In the genomic region with DNA sequence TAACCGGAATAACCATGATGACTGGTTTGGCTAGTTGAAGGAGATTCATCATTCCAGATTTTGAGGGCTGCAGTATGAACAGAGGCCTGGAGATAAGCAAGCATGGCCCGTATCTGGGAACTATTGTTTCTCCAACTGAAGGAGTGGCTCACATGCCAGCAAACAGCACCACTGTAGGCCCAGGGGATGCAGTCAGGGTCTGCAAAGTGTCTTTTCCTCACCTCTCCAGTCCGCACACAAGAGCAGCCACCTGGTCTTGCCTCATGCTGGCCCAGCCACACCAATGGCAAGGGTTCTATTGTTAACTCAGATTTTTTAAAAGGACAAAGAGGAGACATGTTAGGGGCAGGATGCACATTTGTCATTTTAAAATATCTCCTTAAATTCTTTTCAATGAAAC, we compare ENCODE assay signal across 18 cellular contexts.
"Had no signal": no experiment of that assay in that cellular context is flagged by ENCODE, and none has a peak within 500 bp of the region (broad histone marks: within the 10 kb centered on the region; RNA-seq: fewer than 3 reads in every experiment).

No MANE protein-coding gene starts in this region.

- H3K4me3 ChIP-seq: coronary artery, esophagus muscularis mucosa, gastrocnemius medialis, heart right ventricle, mucosa of descending colon, ovary, tibial artery, upper lobe of right lung had no signal

- H3K4me1 Mint-ChIP-seq: neural crest cell had no signal

- H3K36me3 Mint-ChIP-seq: natural killer cell had no signal

- H3K4me3 Mint-ChIP-seq: natural killer cell; neural crest cell; stimulated activated memory B cell treated with anti-CD40 and anti-IgM and Interleukin-4, amounts not matched to agents 10 μg/mL and 1 μg/mL and 100 μg/mL, for 72 hours; stimulated activated naive CD8-positive, alpha-beta T cell treated with anti-CD3 and anti-CD28 coated beads, Interleukin-15, Interleukin-2, amounts not matched to agents 100 ng/mL and 50 ng/mL, for 24 hours had no signal

- H3K27ac ChIP-seq: coronary artery, esophagus muscularis mucosa, gastrocnemius medialis, heart right ventricle, ovary, upper lobe of right lung had no signal

- H3K4me1 ChIP-seq: upper lobe of right lung had no signal

- H3K27ac Mint-ChIP-seq: natural killer cell; stimulated activated memory B cell treated with anti-CD40 and anti-IgM and Interleukin-4, amounts not matched to agents 10 μg/mL and 1 μg/mL and 100 μg/mL, for 72 hours; stimulated activated naive CD8-positive, alpha-beta T cell treated with anti-CD3 and anti-CD28 coated beads, Interleukin-15, Interleukin-2, amounts not matched to agents 100 ng/mL and 50 ng/mL, for 24 hours had no signal

- DNase-seq: effector memory CD4-positive, alpha-beta T cell; gastrocnemius medialis; heart right ventricle; hypothalamus; islet precursor cell; mucosa of descending colon; natural killer cell; nucleus accumbens; ovary; right cardiac atrium; stimulated activated CD4-positive, alpha-beta T cell treated with anti-CD3 and anti-CD28 coated beads, Interleukin-4, amount 100 ng/mL, for 24 hours; tibial artery; upper lobe of right lung had no signal

- H3K27me3 ChIP-seq: esophagus muscularis mucosa, gastrocnemius medialis, heart right ventricle, ovary, tibial artery, upper lobe of right lung had no signal

- H3K9me3 Mint-ChIP-seq: natural killer cell; stimulated activated naive CD8-positive, alpha-beta T cell treated with anti-CD3 and anti-CD28 coated beads, Interleukin-15, Interleukin-2, amounts not matched to agents 100 ng/mL and 50 ng/mL, for 24 hours had no signal

- H3K27me3 Mint-ChIP-seq: stimulated activated memory B cell treated with anti-CD40 and anti-IgM and Interleukin-4, amounts not matched to agents 10 μg/mL and 1 μg/mL and 100 μg/mL, for 72 hours; stimulated activated naive CD8-positive, alpha-beta T cell treated with anti-CD3 and anti-CD28 coated beads, Interleukin-15, Interleukin-2, amounts not matched to agents 100 ng/mL and 50 ng/mL, for 24 hours had no signal

- H3K36me3 ChIP-seq: gastrocnemius medialis, ovary, tibial artery, upper lobe of right lung had no signal

- H3K9me3 ChIP-seq: ovary had no signal
